Comparison of ENCODE assay signal across 19 cellular contexts in the genomic region with DNA sequence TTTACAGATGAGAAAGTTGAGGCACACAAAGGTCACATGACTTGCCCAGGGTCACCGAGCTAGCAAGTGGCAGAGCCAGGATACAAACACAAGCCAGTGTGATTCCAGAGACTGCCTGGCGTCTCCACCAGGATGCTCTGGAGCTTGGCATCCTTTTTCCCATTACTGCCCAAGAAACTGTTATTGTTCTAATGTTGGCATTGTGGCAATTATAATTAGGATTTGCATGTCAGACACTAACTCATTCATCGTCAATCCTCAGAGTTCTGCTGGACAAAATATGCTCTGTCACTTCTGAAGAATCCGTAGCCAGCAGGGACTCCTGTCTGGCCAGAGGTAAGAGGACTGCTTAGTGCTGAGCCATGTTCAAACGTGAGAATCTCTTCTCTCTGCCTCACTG. TPM values are rescaled to one million over a fixed set of nuclear protein-coding genes. Genes with fewer than 3 reads are reported as not detected.
A peak's percentile ranks its signal among the peaks of the same experiment; 100 is the strongest.
DNase-seq lines count a peak whose midpoint lies in the region; ATAC-seq lines count a peak whose summit lies in the region.
"Had no signal": no experiment of that assay in that cellular context is flagged by ENCODE, and none has a peak within 500 bp of the region (broad histone marks: within the 10 kb centered on the region; RNA-seq: fewer than 3 reads in every experiment).

No MANE protein-coding gene starts in this region.

- no peaks in the 10 kb centered on the region for H3K4me1 Mint-ChIP-seq in activated CD4-positive, alpha-beta T cell treated with anti-CD3 and anti-CD28 coated beads, Interleukin-2, amount 10 ng/mL, durations not matched to agents 7 days and 5 days
- H3K4me1 Mint-ChIP-seq: CD4-positive, alpha-beta memory T cell had no signal

- peaks cover 1% of the 10 kb centered on the region for H3K27me3 Mint-ChIP-seq in activated CD4-positive, alpha-beta T cell treated with anti-CD3 and anti-CD28 coated beads, Interleukin-2, amount 10 ng/mL, durations not matched to agents 7 days and 5 days

- POLR2A ChIA-PET in activated CD4-positive, alpha-beta T cell treated with anti-CD3 and anti-CD28 coated beads, Interleukin-2, amount 10 ng/mL, durations not matched to agents 7 days and 5 days (lab: Charles Lee) = no interaction called here

- CTCF ChIA-PET in activated CD4-positive, alpha-beta T cell treated with anti-CD3 and anti-CD28 coated beads, Interleukin-2, amount 10 ng/mL, durations not matched to agents 7 days and 5 days (lab: Charles Lee) = no interaction called here

- DNase-seq in Ammon's horn (ENCODE audit: low spot score) (peak; percentile 16), NCI-H526 (lab: John Stamatoyannopoulos, UW) (peak; percentile 82 to 85), cerebellar cortex (ENCODE audit: low spot score) (peak; percentile 31), pons (ENCODE audit: low spot score) (peak; percentile 80), mesenteric fat pad (ENCODE audit: low spot score) (no peak), DMS 273 treated with DMSO at 0.1 percent for 48 hours (lab: John Stamatoyannopoulos, UW) (no peak)
- DNase-seq in activated CD4-positive, alpha-beta T cell treated with anti-CD3 and anti-CD28 coated beads, Interleukin-2, amount 10 ng/mL, durations not matched to agents 7 days and 5 days = no peak
- DNase-seq: ACHN; AML-193; Calu3; CD4-positive, alpha-beta memory T cell; DMS153; DND-41; GDM1; GM23248; H7; HCEC 1CT had no signal

- H3K4me3 Mint-ChIP-seq in activated CD4-positive, alpha-beta T cell treated with anti-CD3 and anti-CD28 coated beads, Interleukin-2, amount 10 ng/mL, durations not matched to agents 7 days and 5 days = no peak overlapping the region
- H3K4me3 Mint-ChIP-seq: CD4-positive, alpha-beta memory T cell had no signal

- ATAC-seq in activated CD4-positive, CD25-positive, alpha-beta regulatory T cell treated with anti-CD3 and anti-CD28 coated beads, Interleukin-2, amount 50 U/mL, for 24 hours = no peak
- ATAC-seq: A549 had no signal

- no peak overlapping the region for H3K27ac Mint-ChIP-seq in activated CD4-positive, alpha-beta T cell treated with anti-CD3 and anti-CD28 coated beads, Interleukin-2, amount 10 ng/mL, durations not matched to agents 7 days and 5 days
- H3K27ac Mint-ChIP-seq: CD4-positive, alpha-beta memory T cell had no signal

- H3K9me3 Mint-ChIP-seq in activated CD4-positive, alpha-beta T cell treated with anti-CD3 and anti-CD28 coated beads, Interleukin-2, amount 10 ng/mL, durations not matched to agents 7 days and 5 days = no peaks in the 10 kb centered on the region

- H3K36me3 Mint-ChIP-seq in activated CD4-positive, alpha-beta T cell treated with anti-CD3 and anti-CD28 coated beads, Interleukin-2, amount 10 ng/mL, durations not matched to agents 7 days and 5 days (ENCODE audit: low read depth) = no peaks in the 10 kb centered on the region
- H3K36me3 Mint-ChIP-seq: CD4-positive, alpha-beta memory T cell had no signal

RNA-seq across cellular contexts. Expression of a gene that starts 8.8 kb away (rescaled TPM):
- total RNA-seq in activated CD4-positive, alpha-beta T cell treated with anti-CD3 and anti-CD28 coated beads, Interleukin-2, amount 10 ng/mL, durations not matched to agents 7 days and 5 days = under 1 TPM; 0.21 to 0.22 TPM
- 26.9 TPM for total RNA-seq in mesenteric fat pad

Comparison
In these comparisons a context has a peak if more than half of its experiments do, and no peak if none do; other contexts are left out.
1. DNase-seq: peak in Ammon's horn (single experiment), NCI-H526 (2 of 2), cerebellar cortex (single experiment) and pons (single experiment); none in activated CD4-positive, alpha-beta T cell treated with anti-CD3 and anti-CD28 coated beads, Interleukin-2, amount 10 ng/mL, durations not matched to agents 7 days and 5 days (single experiment), mesenteric fat pad (single experiment) and DMS 273 treated with DMSO at 0.1 percent for 48 hours (single experiment).
2. RNA of a gene that starts 8.8 kb away (total RNA-seq): 26.9 TPM in mesenteric fat pad (single experiment); 0.21 to 0.22 TPM in activated CD4-positive, alpha-beta T cell treated with anti-CD3 and anti-CD28 coated beads, Interleukin-2, amount 10 ng/mL, durations not matched to agents 7 days and 5 days; every median in the first group is over 10 times any median in the second.